Comparison of ENCODE assay signal across 1 cellular context in genomic region chr5:176565760-176566288, GRCh38.
TF ChIP-seq lines count a peak whose summit lies in the region.

No MANE protein-coding gene starts in this region.

TF ChIP-seq in HEK293, 187 proteins besides CTCF, POLR2A, EP300 and RAD21:
- TF ChIP-seq MYNN (tag by site-specific recombination; IDR thresholded peaks at IDR 0.05; ENCODE audit: borderline replicate concordance): no peak
- TF ChIP-seq KLF1 (tag by site-specific recombination; IDR thresholded peaks at IDR 0.05): no peak
- no peak for TF ChIP-seq ZNF610 (tag by site-specific recombination; IDR thresholded peaks at IDR 0.05; ENCODE audit: borderline replicate concordance)
- TF ChIP-seq EGR2 (tag by site-specific recombination; IDR thresholded peaks at IDR 0.05; ENCODE audit: low read depth): peak; percentile 68
- peak; percentile 73 for TF ChIP-seq ZFHX2 (tag by site-specific recombination; conservative IDR thresholded peaks at IDR 0.05)
